ENCODE assay signal across 23 cellular contexts in the genomic region with DNA sequence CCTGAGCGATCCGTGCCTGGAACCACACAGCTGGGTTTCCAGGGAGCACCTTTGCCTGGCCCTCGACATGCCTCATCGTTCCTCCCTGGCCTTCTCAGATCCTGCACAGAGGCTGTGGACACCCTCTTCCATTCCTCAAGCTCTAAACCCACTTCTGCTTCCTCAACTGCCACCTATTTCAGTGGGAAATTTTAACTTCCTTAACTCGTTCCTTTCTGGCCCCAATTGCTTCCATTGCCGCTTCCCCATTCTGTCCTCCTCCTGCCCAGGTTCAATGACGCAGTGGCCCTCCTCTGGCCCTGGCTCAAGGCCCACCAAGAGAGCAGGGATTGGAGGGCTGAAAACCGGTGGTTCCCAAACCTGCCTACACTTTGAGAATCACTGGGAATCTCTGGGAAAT. TPM values are rescaled to one million over a fixed set of nuclear protein-coding genes. Genes with fewer than 3 reads are reported as not detected.
DNase-seq lines count a peak whose midpoint lies in the region; ATAC-seq, FAIRE-seq and TF ChIP-seq lines count a peak whose summit lies in the region.
"Had no signal": no experiment of that assay in that cellular context is flagged by ENCODE, and none has a peak within 500 bp of the region (broad histone marks: within the 10 kb centered on the region; RNA-seq: fewer than 3 reads in every experiment).

No MANE protein-coding gene starts in this region.

- SMC1A ChIA-PET in GM12878 (lab: Charles Lee; ENCODE audit: uncharacterized antibody, unreplicated experiment) = interaction anchor here (1.0 kb wide), 1 partner anchor 10 kb away, joined by 3 read pairs; no protein-coding TSS in a partner anchor

- H2AK5ac ChIP-seq in trophoblast cell (ENCODE audit: low read length) = no peak overlapping the region

- H3K9ac ChIP-seq in GM12878 (ENCODE audit: control insufficient read depth, insufficient read depth, low read length) (no peak overlapping the region), trophoblast cell (ENCODE audit: low read length) (no peak overlapping the region), PC-3 (ENCODE audit: low read length) (no peak overlapping the region)

- no peak overlapping the region for H4K91ac ChIP-seq in trophoblast cell (ENCODE audit: low read depth, low read length)

- H3K4me1 ChIP-seq in GM12878 (ENCODE audit: control insufficient read depth, insufficient read depth, low read length) (peaks cover 45% of the 10 kb centered on the region), trophoblast cell (ENCODE audit: control insufficient read depth in 1 of 2, insufficient read depth in 2 of 2, low read length in 2 of 2) (peaks cover 0 to 2% of the 10 kb centered on the region in 2 experiments), PC-3 (ENCODE audit: insufficient read depth, low read length) (peaks cover 35% of the 10 kb centered on the region)

- H3K9me2 ChIP-seq in PC-3 (replicated peaks; ENCODE audit: low read length) = no peaks in the 10 kb centered on the region

- no peaks in the 10 kb centered on the region for H3K36me3 ChIP-seq in GM12878 (ENCODE audit: control insufficient read depth in 2 of 2, insufficient read depth in 2 of 2, low read length in 1 of 2)
- H3K36me3 ChIP-seq in trophoblast cell (ENCODE audit: control insufficient read depth in 1 of 2, insufficient read depth in 2 of 2, low read length in 2 of 2) = no peaks in the 10 kb centered on the region
- no peaks in the 10 kb centered on the region for H3K36me3 ChIP-seq in PC-3 (ENCODE audit: low read depth, low read length)
- H3K36me3 ChIP-seq: left ventricle myocardium inferior, vagina, WERI-Rb-1 had no signal

- TF ChIP-seq EP300 in GM12878 (IDR thresholded peaks at IDR 0.05; ENCODE audit: borderline replicate concordance in 1 of 2, control insufficient read depth in 1 of 2, low read depth in 2 of 2, low read length in 2 of 2) = no peak

- CTCF ChIA-PET in GM12878 (lab: Yijun Ruan, JAX) (interaction anchor here (0.8 to 1.5 kb wide), 2 partner anchors 92 to 163 kb away, joined by 3 to 7 read pairs; no protein-coding TSS in a partner anchor), PC-3 (lab: Charles Lee) (no interaction called here)

- H3K9me3 ChIP-seq in GM12878 (replicated peaks; ENCODE audit: control insufficient read depth, insufficient read depth, low read length) (no peaks in the 10 kb centered on the region), trophoblast cell (ENCODE audit: insufficient read depth, low read depth, low read length) (peaks cover 6% of the 10 kb centered on the region), PC-3 (ENCODE audit: low read length) (no peaks in the 10 kb centered on the region)
- H3K9me3 ChIP-seq: vagina had no signal

- intact Hi-C loops in GM12878 (cut with micrococcal nuclease; ENCODE audit: unreplicated experiment) = loop anchor here (10.0 kb wide), 2 partner anchors 274 to 566 kb away; no protein-coding TSS in a partner anchor
- intact Hi-C loops in PC-3 (cut with micrococcal nuclease) = no loop called here

- H3K14ac ChIP-seq in trophoblast cell (ENCODE audit: low read length) = no peak overlapping the region

- H2BK5ac ChIP-seq in trophoblast cell (ENCODE audit: low read depth, low read length, poor library complexity) = no peak overlapping the region

- FAIRE-seq in GM19239 (lab: Jason Lieb, UNC) = peak; percentile 68
- FAIRE-seq in GM12878 (lab: Jason Lieb, UNC) = no peak
- FAIRE-seq: astrocyte had no signal

- H3K79me1 ChIP-seq in trophoblast cell (ENCODE audit: low read length) = no peaks in the 10 kb centered on the region

- TF ChIP-seq RAD21 in GM12878 (IDR thresholded peaks at IDR 0.05; ENCODE audit: insufficient read depth, low read depth, low read length) = no peak

- H4K8ac ChIP-seq in trophoblast cell (ENCODE audit: low read depth, low read length) = no peak overlapping the region

- no peak overlapping the region for H3K18ac ChIP-seq in trophoblast cell (ENCODE audit: low read length)

- H2BK12ac ChIP-seq in trophoblast cell (ENCODE audit: low read length) = no peak overlapping the region

- H3K27me3 ChIP-seq in GM12878 (replicated peaks in 1 of 2; ENCODE audit: control insufficient read depth in 2 of 2, insufficient read depth in 2 of 2, low read length in 1 of 2) (no peaks in the 10 kb centered on the region), trophoblast cell (ENCODE audit: insufficient read depth, low read length) (no peaks in the 10 kb centered on the region), PC-3 (ENCODE audit: low read length) (no peaks in the 10 kb centered on the region)

- 75% methylated on average over 8 of the region's 8 CpGs for WGBS in GM12878 (ENCODE audit: insufficient coverage, insufficient replicate concordance, low lambda C conversion rate, missing lambda C conversion rate)
- no CpG with 5 or more reads among the region's 8 CpGs for whole genome bisulfite sequencing in trophoblast cell (ENCODE audit: extremely low coverage, insufficient coverage, insufficient read length)

- H4K20me1 ChIP-seq in GM12878 (ENCODE audit: control insufficient read depth, insufficient read depth) = no peaks in the 10 kb centered on the region
- no peaks in the 10 kb centered on the region for H4K20me1 ChIP-seq in PC-3 (ENCODE audit: low read length)

- POLR2A ChIA-PET in GM12878 (lab: Charles Lee) = no interaction called here
- POLR2A ChIA-PET in PC-3 (lab: Charles Lee; ENCODE audit: unreplicated experiment) = no interaction called here

- 0 out of 2 replicates have a peak overlapping the region, but pooled peaks have one; percentile 18 for H3K27ac ChIP-seq in GM12878 (ENCODE audit: control insufficient read depth, insufficient read depth)
- no peak overlapping the region for H3K27ac ChIP-seq in trophoblast cell (ENCODE audit: low read depth, low read length)
- H3K27ac ChIP-seq in PC-3 (ENCODE audit: low read length) = no peak overlapping the region
- H3K27ac ChIP-seq: hepatocyte, left ventricle myocardium inferior, vagina, WERI-Rb-1 had no signal

- no TSS peak for BruUV-seq in GM12878 (replicated peaks; lab: Mats Ljungman, UMichigan)
- no TSS peak for BruUV-seq in PC-3 (replicated peaks; lab: Mats Ljungman, UMichigan)

- TF ChIP-seq CTCF in NB4 (IDR thresholded peaks at IDR 0.05; ENCODE audit: low read depth, low read length) (no peak), GM12878 (IDR thresholded peaks at IDR 0.05 in 2 of 3, conservative IDR thresholded peaks at IDR 0.05 in 1 of 3; ENCODE audit: control insufficient read depth in 2 of 3, extremely low read depth in 1 of 3, insufficient read depth in 1 of 3, low read depth in 3 of 3, low read length in 3 of 3) (no peak), PC-3 (conservative IDR thresholded peaks at IDR 0.05; ENCODE audit: low read depth, low read length) (no peak), foreskin fibroblast (IDR thresholded peaks at IDR 0.05; ENCODE audit: low read depth, low read length) (no peak)

- in situ Hi-C loops in GM12878 (cut with MboI) = loop anchor here (5.0 kb wide), 2 partner anchors 88 to 163 kb away; no protein-coding TSS in a partner anchor

- RAD21 ChIA-PET in GM12878 (lab: Charles Lee; ENCODE audit: unreplicated experiment) = no interaction called here

- DNase-seq in GM19239 (ENCODE audit: insufficient read length, low spot score) (no peak), NB4 (ENCODE audit: low read depth) (peak; percentile 55), GM12878 (ENCODE audit: low read depth, low spot score) (no peak), trophoblast cell (no peak), PC-3 (no peak), foreskin fibroblast (no peak), NK-92 (lab: John Stamatoyannopoulos, UW; ENCODE audit: unreplicated experiment) (no peak)
- DNase-seq: activated CD4-positive, alpha-beta T cell treated with anti-CD3 and anti-CD28 coated beads, Interleukin-2, amount 50 U/mL, for 4 hours; activated CD8-positive, alpha-beta memory T cell treated with anti-CD3 and anti-CD28 coated beads, Interleukin-2, amount 50 U/mL, for 4 hours; CD8-positive, alpha-beta T cell; DMS153; effector CD4-positive, alpha-beta T cell; GF-D8; left ventricle myocardium inferior; NCI-H1417 treated with DMSO at 0.1 percent for 48 hours; NCI-H2107; NCI-H524 treated with DMSO at 0.1 percent for 48 hours; SHP77 treated with DMSO at 0.1 percent for 48 hours; WERI-Rb-1 had no signal

- no peak for ATAC-seq in GM12878
- no peak for ATAC-seq in PC-3
- ATAC-seq: CD8-positive, alpha-beta T cell had no signal

- H4K12ac ChIP-seq in trophoblast cell (ENCODE audit: low read depth, low read length) = no peak overlapping the region

- H3K4me3 ChIP-seq in NB4 (ENCODE audit: low read depth, low read length) (no peak overlapping the region), GM12878 (no peak overlapping the region), trophoblast cell (ENCODE audit: low read depth, low read length) (peak overlapping the region; percentile 8), PC-3 (ENCODE audit: low read length) (no peak overlapping the region), foreskin fibroblast (ENCODE audit: low read depth in 1 of 2, low read length in 2 of 2) (no peak overlapping the region)
- H3K4me3 ChIP-seq: hepatocyte, left ventricle myocardium inferior, vagina had no signal

- no peak overlapping the region for H2BK120ac ChIP-seq in trophoblast cell (ENCODE audit: insufficient read depth, low read length, poor library complexity)

- H3K4me2 ChIP-seq in GM12878 (ENCODE audit: control insufficient read depth, insufficient read depth) (no peak overlapping the region), trophoblast cell (ENCODE audit: low read length) (no peak overlapping the region), PC-3 (ENCODE audit: low read length) (no peak overlapping the region)
- H3K4me2 ChIP-seq: hepatocyte had no signal

- no peaks in the 10 kb centered on the region for H3F3A ChIP-seq in PC-3 (ENCODE audit: low read length, unreplicated experiment)

- H2AFZ ChIP-seq in GM12878 (ENCODE audit: control insufficient read depth, low read depth, low read length) = no peak overlapping the region
- H2AFZ ChIP-seq in trophoblast cell (ENCODE audit: insufficient read depth, low read length, poor library complexity) = no peak overlapping the region
- no peak overlapping the region for H2AFZ ChIP-seq in PC-3 (ENCODE audit: low read length)
- H2AFZ ChIP-seq: hepatocyte had no signal

- peaks cover 33% of the 10 kb centered on the region for H3K79me2 ChIP-seq in GM12878 (ENCODE audit: control insufficient read depth, insufficient read depth, low read length)
- no peaks in the 10 kb centered on the region for H3K79me2 ChIP-seq in trophoblast cell (ENCODE audit: control insufficient read depth, insufficient read depth, low read length, poor library complexity)
- H3K79me2 ChIP-seq in PC-3 (ENCODE audit: low read length) = no peaks in the 10 kb centered on the region
- H3K79me2 ChIP-seq: hepatocyte had no signal

- H3K23ac ChIP-seq in trophoblast cell (ENCODE audit: low read length) = no peak overlapping the region

- H3K4ac ChIP-seq in trophoblast cell (ENCODE audit: low read depth, low read length) = no peak overlapping the region

- no peak for TF ChIP-seq POLR2A in NB4 (IDR thresholded peaks at IDR 0.05; ENCODE audit: extremely low read depth, insufficient read length)
- TF ChIP-seq POLR2A in GM12878 (IDR thresholded peaks at IDR 0.05; ENCODE audit: low read depth, low read length) = no peak

RNA-seq across cellular contexts. Expression of a gene that starts 4.8 kb away (rescaled TPM):
- total RNA-seq in GM12878 (2013; cell fraction: nucleolus; rRNA removed) = 6.4 and 7.8 TPM in 2 replicates
- 7.2 and 7.9 TPM in 2 replicates for total RNA-seq in GM12878 (2014; rRNA removed)
- total RNA-seq in GM12878 (2014; rRNA removed; fragmentation: Illumina TruSeq; extraction: Trizol) = 2.6 and 3.0 TPM in 2 replicates
- total RNA-seq in GM12878 (2021) = 10.1 and 12.6 TPM in 2 replicates
- 2.0 TPM for polyA plus RNA-seq in GM12878 (2011; ENCODE audit: low read depth)
- polyA plus RNA-seq in GM12878 (2011; rRNA removed) = 0.52 and 0.91 TPM in 2 replicates
- 2.1 and 2.3 TPM in 2 replicates for polyA plus RNA-seq in GM12878 (2011; cell fraction: cytosol; rRNA removed)
- 5.9 and 7.4 TPM in 2 replicates for polyA plus RNA-seq in GM12878 (2011; cell fraction: nucleus; rRNA removed)
- polyA plus RNA-seq in GM12878 (2012) = 4.4 and 4.5 TPM in 2 replicates
- polyA plus RNA-seq in GM12878 (2014; fragmentation: Illumina TruSeq; extraction: Trizol) = 1.2 and 3.8 TPM in 2 replicates
- polyA plus RNA-seq in GM12878 (2014; fragmentation: Nextera tagmentation; extraction: Ambion mirVana) = 1 to 10 TPM; 1.1 to 1.3 TPM
- polyA plus RNA-seq in GM12878 (2014; rRNA removed) = 3.5 and 4.2 TPM in 2 replicates
- polyA plus RNA-seq in GM12878 (2016; fragmentation: Nextera tagmentation; extraction: Ambion mirVana) = 1 to 10 TPM; 4.5 to 5.2 TPM
- polyA minus RNA-seq in GM12878 (2011; rRNA and poly(A)+ RNA removed) = 1.5 and 3.7 TPM in 2 replicates
- polyA minus RNA-seq in GM12878 (2011; cell fraction: cytosol; rRNA and poly(A)+ RNA removed) = 2.0 and 3.5 TPM in 2 replicates
- polyA minus RNA-seq in GM12878 (2011; cell fraction: nucleus; rRNA and poly(A)+ RNA removed) = 2.8 and 3.8 TPM in 2 replicates
- 2.4 and 2.6 TPM in 2 replicates for polyA plus RNA-seq in trophoblast cell (2013)
- 11.0 and 11.2 TPM in 2 replicates for total RNA-seq in PC-3 (2014; rRNA removed)
- total RNA-seq: T-helper 1 cell treated with Interleukin-12 subunit alpha and Interleukin-12 subunit beta and Interleukin-4 antibody, amounts not matched to agents 30 ng/mL and 1 ng/mL, for 36 hours had no signal
